18 cellular contexts compared by ENCODE assay signal in genomic region chr7:23109470-23109869, GRCh38. TPM values are rescaled to one million over a fixed set of nuclear protein-coding genes. Genes with fewer than 3 reads are reported as not detected.
A peak's percentile ranks its signal among the peaks of the same experiment; 100 is the strongest.
DNase-seq lines count a peak whose midpoint lies in the region; ATAC-seq and TF ChIP-seq lines count a peak whose summit lies in the region.
"Had no signal": no experiment of that assay in that cellular context is flagged by ENCODE, and none has a peak within 500 bp of the region (broad histone marks: within the 10 kb centered on the region; RNA-seq: fewer than 3 reads in every experiment).

No MANE protein-coding gene starts in this region.

- no peak overlapping the region for H3K14ac ChIP-seq in H9 (ENCODE audit: insufficient read depth, low read length)

- H4K91ac ChIP-seq in H9 (ENCODE audit: insufficient read length, low read depth, low read length): no peak overlapping the region

- H3K23ac ChIP-seq in H9 (ENCODE audit: insufficient read length, low read depth, low read length): no peak overlapping the region

- no peak overlapping the region for H3K4ac ChIP-seq in H9 (ENCODE audit: low read depth, low read length)

- peaks cover 11% of the 10 kb centered on the region; the same call in 1 of the 2 replicates for H3F3A ChIP-seq in GM23338 (replicated peaks; ENCODE audit: low read depth)
- H3F3A ChIP-seq in neural cell (ENCODE audit: insufficient read depth, low read length, poor library complexity, severe bottlenecking): no peaks in the 10 kb centered on the region

- H3K27ac ChIP-seq in GM23338 (ENCODE audit: low read depth) (no peak overlapping the region), H9 (ENCODE audit: insufficient read length, low read depth, low read length) (no peak overlapping the region), neural cell (ENCODE audit: low read length) (no peak overlapping the region)
- H3K27ac ChIP-seq: GM23248 had no signal

- no peaks in the 10 kb centered on the region for H3K9me3 Mint-ChIP-seq in GM23338
- no peaks in the 10 kb centered on the region for H3K9me3 Mint-ChIP-seq in H9
- H3K9me3 Mint-ChIP-seq in brain: no peaks in the 10 kb centered on the region
- H3K9me3 Mint-ChIP-seq: CD4-positive, alpha-beta memory T cell; HFFc6 had no signal

- DNase-seq in GM23338 (ENCODE audit: low spot score) (no peak), H9 (no peak), NCI-H2171 treated with DMSO at 0.1 percent for 48 hours (lab: John Stamatoyannopoulos, UW) (no peak)
- no peak for DNase-seq in activated CD4-positive, alpha-beta T cell treated with anti-CD3 and anti-CD28 coated beads, Interleukin-2, amount 50 U/mL, for 1 hour
- DNase-seq: C1 segment of cervical spinal cord; Calu3; CD4-positive, alpha-beta memory T cell; COR-L47; DMS53; DMS79 treated with DMSO at 0.1 percent for 48 hours; GF-D8; GM23248; HFFc6 had no signal

- H3K4me2 ChIP-seq in GM23338: peak overlapping the region; percentile 99
- peak overlapping the region; percentile 19 for H3K4me2 ChIP-seq in H9 (ENCODE audit: insufficient read depth, insufficient read length, low read length)
- peak overlapping the region; percentile 99 for H3K4me2 ChIP-seq in neural cell (ENCODE audit: low read length)

- H3K56ac ChIP-seq in H9 (ENCODE audit: insufficient read length, low read depth, low read length): no peak overlapping the region

- no peak overlapping the region for H3K9ac ChIP-seq in H9 (ENCODE audit: extremely low read depth, insufficient read length, low read length)
- H3K9ac ChIP-seq in neural cell (ENCODE audit: low read length): no peak overlapping the region
- H3K9ac ChIP-seq: GM23248 had no signal

- H3K4me3 ChIP-seq in GM23338 (0 out of 2 replicates have a peak overlapping the region, but pooled peaks have one; percentile 97), neural cell (ENCODE audit: low read length) (peak overlapping the region; percentile 79)
- H3K4me3 ChIP-seq: GM23248, HAP-1 had no signal

- H3K79me1 ChIP-seq in H9 (ENCODE audit: insufficient read depth, low read depth, low read length, poor library complexity, severe bottlenecking): no peaks in the 10 kb centered on the region

- H2AFZ ChIP-seq in GM23338 (no peak overlapping the region), H9 (ENCODE audit: low read length) (no peak overlapping the region), neural cell (ENCODE audit: low read depth, low read length) (no peak overlapping the region)
- H2AFZ ChIP-seq: GM23248 had no signal

- H3K4me3 Mint-ChIP-seq in GM23338: peak overlapping the region; percentile 99; the same call in 1 of the 3 replicates
- H3K4me3 Mint-ChIP-seq in H9: no peak overlapping the region
- H3K4me3 Mint-ChIP-seq in brain: peak overlapping the region; percentile 97 to 100 (median 99)
- H3K4me3 Mint-ChIP-seq: HFFc6 had no signal

- H4K5ac ChIP-seq in H9 (ENCODE audit: insufficient read length, low read depth, low read length): no peak overlapping the region

- H4K20me1 ChIP-seq in GM23338 (replicated peaks; ENCODE audit: insufficient read depth) (peaks cover 22% of the 10 kb centered on the region; the same call in 1 of the 2 replicates), H9 (ENCODE audit: control insufficient read depth, insufficient read depth, insufficient read length) (no peaks in the 10 kb centered on the region), neural cell (ENCODE audit: insufficient read depth) (peaks cover 32% of the 10 kb centered on the region)

- H3K36me3 ChIP-seq in GM23338 (ENCODE audit: insufficient read depth) (no peaks in the 10 kb centered on the region), neural cell (ENCODE audit: insufficient read depth, low read length) (no peaks in the 10 kb centered on the region)
- H3K36me3 ChIP-seq: HAP-1 had no signal

- H3K27me3 Mint-ChIP-seq in GM23338 (ENCODE audit: insufficient read depth, low read depth, poor library complexity) (peaks cover 10% of the 10 kb centered on the region), H9 (ENCODE audit: low read depth) (no peaks in the 10 kb centered on the region), brain (peaks cover 23% of the 10 kb centered on the region)
- H3K27me3 Mint-ChIP-seq: CD4-positive, alpha-beta memory T cell had no signal

- H3K9me3 ChIP-seq in H9 (ENCODE audit: control insufficient read depth, low read depth, low read length) (no peaks in the 10 kb centered on the region), neural cell (ENCODE audit: low read length) (no peaks in the 10 kb centered on the region)
- H3K9me3 ChIP-seq: HAP-1 had no signal

- H3K79me2 ChIP-seq in GM23338 (replicated peaks; ENCODE audit: insufficient read depth): peaks cover 86% of the 10 kb centered on the region
- H3K79me2 ChIP-seq in H9 (ENCODE audit: insufficient read depth, low read length): peaks cover 52% of the 10 kb centered on the region; the same call in 1 of the 2 replicates
- H3K79me2 ChIP-seq in neural cell (replicated peaks; ENCODE audit: insufficient read depth, low read length): peaks cover 80% of the 10 kb centered on the region

- no peak overlapping the region for H3T11ph ChIP-seq in H9 (ENCODE audit: low read length)

- H3K23me2 ChIP-seq in H9 (ENCODE audit: insufficient read length, low read depth, low read length, poor library complexity, severe bottlenecking): peaks cover 12% of the 10 kb centered on the region

- H2BK120ac ChIP-seq in H9 (ENCODE audit: low read depth, low read length, poor library complexity, severe bottlenecking): no peak overlapping the region

- no peak overlapping the region for H3K27ac Mint-ChIP-seq in GM23338
- no peak overlapping the region for H3K27ac Mint-ChIP-seq in H9
- H3K27ac Mint-ChIP-seq in brain: peak overlapping the region in 3 of 5 experiments; percentile 0 to 11 (median 9)
- H3K27ac Mint-ChIP-seq: CD4-positive, alpha-beta memory T cell; HFFc6 had no signal

- peaks cover 65% of the 10 kb centered on the region for H3K4me1 ChIP-seq in GM23338 (ENCODE audit: insufficient read depth)
- peaks cover 9% of the 10 kb centered on the region; the same call in 1 of the 2 replicates for H3K4me1 ChIP-seq in H9 (ENCODE audit: insufficient read depth, low read length)

- no peak overlapping the region for H2AK5ac ChIP-seq in H9 (ENCODE audit: insufficient read length, low read length)

- H3K18ac ChIP-seq in H9 (ENCODE audit: insufficient read length, low read depth, low read length): no peak overlapping the region

- no peak overlapping the region for H4K8ac ChIP-seq in H9 (replicated peaks; ENCODE audit: insufficient read length, low read depth, low read length)

- H3K27me3 ChIP-seq in GM23338 (ENCODE audit: insufficient read depth): no peaks in the 10 kb centered on the region
- no peaks in the 10 kb centered on the region for H3K27me3 ChIP-seq in H9 (ENCODE audit: insufficient read depth, low read length)
- no peaks in the 10 kb centered on the region for H3K27me3 ChIP-seq in neural cell (ENCODE audit: insufficient read depth, low read depth, low read length)

- no peaks in the 10 kb centered on the region for H3K9me2 ChIP-seq in GM23338 (ENCODE audit: insufficient read depth)
- H3K9me2 ChIP-seq in neural cell (ENCODE audit: insufficient read depth, low read length): no peaks in the 10 kb centered on the region

- no peak for TF ChIP-seq EP300 in neural cell (conservative IDR thresholded peaks at IDR 0.05; ENCODE audit: poor library complexity, severe bottlenecking)

- H3K36me3 Mint-ChIP-seq in GM23338 (ENCODE audit: low read depth): peaks cover 12% of the 10 kb centered on the region; the same call in 2 of the 3 replicates
- peaks cover 2 to 11% (median 9%) of the 10 kb centered on the region in 3 experiments; a peak in 4 of 7 replicates for H3K36me3 Mint-ChIP-seq in H9 (ENCODE audit: insufficient read depth in 1 of 3, low read depth in 3 of 3)
- H3K36me3 Mint-ChIP-seq in brain: peaks cover 6% of the 10 kb centered on the region

- no peak for TF ChIP-seq CTCF in GM23338 (conservative IDR thresholded peaks at IDR 0.05; ENCODE audit: low read depth in 2 of 2)
- TF ChIP-seq CTCF in H9 (conservative IDR thresholded peaks at IDR 0.05): no peak
- TF ChIP-seq CTCF in brain (conservative IDR thresholded peaks at IDR 0.05): no peak
- TF ChIP-seq CTCF in neural cell (IDR thresholded peaks at IDR 0.05; ENCODE audit: poor library complexity, severe bottlenecking): no peak

- H2BK15ac ChIP-seq in H9 (ENCODE audit: low read depth, low read length): no peak overlapping the region

- no peak overlapping the region for H2BK5ac ChIP-seq in H9 (ENCODE audit: insufficient read length, low read length)

- no peak overlapping the region for H2BK20ac ChIP-seq in H9 (ENCODE audit: low read depth, low read length, poor library complexity, severe bottlenecking)

- WGBS in H9 (ENCODE audit: extremely low coverage, insufficient read length, low lambda C conversion rate): no CpG with 5 or more reads among the region's 1 CpG

- ATAC-seq in GM23338 (no peak), GM18517 (IDR thresholded peaks at IDR 0.05; ENCODE audit: unreplicated experiment) (no peak), HG03135 (IDR thresholded peaks at IDR 0.05; ENCODE audit: unreplicated experiment) (no peak)

- H3K4me1 Mint-ChIP-seq in GM23338: peaks cover 65% of the 10 kb centered on the region
- H3K4me1 Mint-ChIP-seq in H9: peaks cover 63 to 64% of the 10 kb centered on the region in 2 experiments
- peaks cover 73% of the 10 kb centered on the region for H3K4me1 Mint-ChIP-seq in brain

- no peak overlapping the region for H2BK12ac ChIP-seq in H9 (ENCODE audit: insufficient read length, low read depth, low read length)

- TF ChIP-seq RAD21 in neural cell (conservative IDR thresholded peaks at IDR 0.05): no peak

TF ChIP-seq in GM23338, 12 proteins besides CTCF, POLR2A, EP300 and RAD21:
- TF ChIP-seq EZH2 (IDR thresholded peaks at IDR 0.05; ENCODE audit: low read depth, unreplicated experiment): no peak
- TF ChIP-seq EZH2phosphoT487 (IDR thresholded peaks at IDR 0.05; ENCODE audit: unreplicated experiment): no peak
- TF ChIP-seq ZNF114 (CRISPR knock-in tag; IDR thresholded peaks at IDR 0.05): no peak
- no peak for TF ChIP-seq NANOG (IDR thresholded peaks at IDR 0.05; ENCODE audit: borderline replicate concordance)
- no peak for TF ChIP-seq CREB1 (CRISPR knock-in tag; IDR thresholded peaks at IDR 0.05; ENCODE audit: low read depth)
TF ChIP-seq in GM23338: peak in this region for 0.

TF ChIP-seq in neural cell, 6 proteins besides CTCF, POLR2A, EP300 and RAD21 (continues in another document):
- TF ChIP-seq SMC3 (conservative IDR thresholded peaks at IDR 0.05; ENCODE audit: poor library complexity): no peak
- TF ChIP-seq EZH2 (IDR thresholded peaks at IDR 0.05; ENCODE audit: borderline replicate concordance, insufficient read depth, low read length, poor library complexity, severe bottlenecking): no peak

RNA-seq across cellular contexts. Expression of gene KLHL7, which starts 3.9 kb away (rescaled TPM):
- total RNA-seq in GM23338 (2014; rRNA removed; shearing (Covaris generic)): 119 and 143 TPM in 2 replicates
- polyA plus RNA-seq in GM23338 (2016; fragmentation: Nextera tagmentation; extraction: Ambion mirVana) (85.8 and 92.5 TPM in 2 replicates), brain (ENCODE audit: insufficient read depth, low read depth, low replicate concordance) (29.9 TPM), neural cell (198 and 206 TPM in 2 replicates)
- 56.7 and 58.3 TPM in 2 replicates for total RNA-seq in H9 (2021)
- 203 and 260 TPM in 2 replicates for polyA minus RNA-seq in neural cell

Comparison
In these comparisons a context has a peak if more than half of its experiments do, and no peak if none do; other contexts are left out.
1. H3K4me2 ChIP-seq: peak in every context shown above with its lines; median percentile 99 in GM23338; 99 in neural cell; 19 in H9.
2. H3K27ac Mint-ChIP-seq: peak in brain (3 of 5); none in GM23338 (single experiment) and H9 (0 of 3).
3. H3K4me3 Mint-ChIP-seq: peak in GM23338 (single experiment) and brain (5 of 5); none in H9 (0 of 2).